ENCODE assay signal across 9 cellular contexts in the genomic region with DNA sequence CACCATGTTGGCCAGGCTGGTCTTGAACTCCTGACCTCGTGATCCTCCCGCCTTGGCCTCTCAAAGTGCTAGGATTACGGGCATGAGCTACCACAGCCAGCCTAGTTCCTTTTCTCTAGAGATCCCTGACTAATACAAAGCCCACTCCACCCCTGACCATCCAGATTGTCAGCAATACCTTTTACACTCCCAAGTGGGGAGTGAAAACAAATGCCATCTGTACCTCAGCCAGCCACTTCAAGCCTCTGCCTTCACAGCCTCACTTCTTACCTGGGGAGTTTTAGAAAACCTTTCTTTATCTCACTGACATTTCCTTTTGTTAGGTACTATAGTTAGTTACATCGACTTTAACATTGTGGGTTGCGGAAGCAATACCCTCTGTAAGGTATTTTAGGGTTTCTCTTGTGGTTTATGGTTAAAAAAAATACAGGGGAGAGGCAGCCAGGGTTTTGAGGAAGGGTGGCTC. TPM values are rescaled to one million over a fixed set of nuclear protein-coding genes. Genes with fewer than 3 reads are reported as not detected.
DNase-seq lines count a peak whose midpoint lies in the region; ATAC-seq lines count a peak whose summit lies in the region.
"Had no signal": no experiment of that assay in that cellular context is flagged by ENCODE, and none has a peak within 500 bp of the region (broad histone marks: within the 10 kb centered on the region; RNA-seq: fewer than 3 reads in every experiment).

No MANE protein-coding gene starts in this region.

- H3K27me3 Mint-ChIP-seq in IgD-negative memory B cell (no peaks in the 10 kb centered on the region), memory B cell (no peaks in the 10 kb centered on the region)

- ATAC-seq in GM18861 (IDR thresholded peaks at IDR 0.05; ENCODE audit: unreplicated experiment) (peak; percentile 44), GM21619 (IDR thresholded peaks at IDR 0.05; ENCODE audit: unreplicated experiment) (peak; percentile 46), memory B cell (ENCODE audit: low read depth) (peak; percentile 51), HG02870 (IDR thresholded peaks at IDR 0.05; ENCODE audit: unreplicated experiment) (no peak)

- H3K4me3 Mint-ChIP-seq in IgD-negative memory B cell (peak overlapping the region in 3 of 4 donors; percentile 4 to 89 (median 6)), memory B cell (peak overlapping the region; percentile 4)

- H3K4me1 Mint-ChIP-seq in IgD-negative memory B cell, result peaks cover 45 to 49% (median 48%) of the 10 kb centered on the region in 3 donors
- H3K4me1 Mint-ChIP-seq in memory B cell, result peaks cover 52% of the 10 kb centered on the region

- H3K9me3 Mint-ChIP-seq in IgD-negative memory B cell (no peaks in the 10 kb centered on the region), memory B cell (no peaks in the 10 kb centered on the region)

- peak overlapping the region in 2 of 3 donors; percentile 18 to 71 for H3K27ac Mint-ChIP-seq in IgD-negative memory B cell
- peak overlapping the region; percentile 81 for H3K27ac Mint-ChIP-seq in memory B cell

- no peak for DNase-seq in memory B cell (ENCODE audit: low spot score in 2 of 2)
- no peak for DNase-seq in hypothalamus (lab: John Stamatoyannopoulos, UW)
- DNase-seq in activated gamma-delta T cell treated with Interleukin-2 at 50 U/mL for 16 hours, result no peak
- DNase-seq: NCI-H2081 treated with DMSO at 0.1 percent for 48 hours; stimulated activated CD4-positive, alpha-beta T cell treated with anti-CD3 and anti-CD28 coated beads, Interleukin-4, amount 100 ng/mL, for 4 hours had no signal

- H3K36me3 Mint-ChIP-seq in IgD-negative memory B cell (peaks cover 6% of the 10 kb centered on the region), memory B cell (peaks cover 5% of the 10 kb centered on the region)

RNA-seq across cellular contexts. Expression of a gene that starts 8.8 kb away (rescaled TPM):
- polyA plus RNA-seq in IgD-negative memory B cell, result 23.1 TPM

RNA-seq across cellular contexts. Expression of a gene that starts 51.2 kb away (rescaled TPM):
- polyA plus RNA-seq in IgD-negative memory B cell, result 9.1 TPM
